8 cellular contexts compared by ENCODE assay signal in the genomic region with DNA sequence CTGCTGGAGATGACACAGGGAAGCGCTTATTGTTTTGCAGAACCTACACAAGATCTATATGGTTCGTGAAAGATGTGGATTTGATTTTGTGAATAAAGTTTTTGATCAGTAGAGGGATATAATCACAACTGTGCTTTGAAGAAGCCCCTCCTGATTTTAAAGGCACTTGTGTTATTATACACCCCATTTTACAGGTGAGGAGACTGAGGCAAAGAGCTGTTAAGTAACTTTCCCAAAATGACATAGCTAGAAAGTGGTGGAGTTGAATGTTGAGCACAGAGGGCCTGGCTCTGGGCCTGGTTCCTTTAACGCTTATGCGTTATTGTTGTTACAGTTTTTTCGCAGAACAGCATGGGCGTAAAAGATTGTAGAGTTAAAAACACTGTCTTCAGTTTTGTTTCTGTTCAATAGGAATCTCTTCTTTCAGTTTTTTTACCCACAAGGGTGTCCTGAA. TPM values are rescaled to one million over a fixed set of nuclear protein-coding genes. Genes with fewer than 3 reads are reported as not detected.
DNase-seq lines count a peak whose midpoint lies in the region; ATAC-seq and TF ChIP-seq lines count a peak whose summit lies in the region.

No MANE protein-coding gene starts in this region.

- H3K27me3 Mint-ChIP-seq in activated CD4-positive, alpha-beta T cell treated with anti-CD3 and anti-CD28 coated beads, Interleukin-2, amount 10 ng/mL, durations not matched to agents 24 days and 14 days: no peaks in the 10 kb centered on the region
- H3K27me3 Mint-ChIP-seq in activated naive CD8-positive, alpha-beta T cell treated with anti-CD3 and anti-CD28 coated beads for 36 hours: no peaks in the 10 kb centered on the region

- H3K9me3 Mint-ChIP-seq in activated CD4-positive, alpha-beta T cell treated with anti-CD3 and anti-CD28 coated beads, Interleukin-2, amount 10 ng/mL, durations not matched to agents 24 days and 14 days: no peaks in the 10 kb centered on the region
- no peaks in the 10 kb centered on the region for H3K9me3 Mint-ChIP-seq in activated naive CD8-positive, alpha-beta T cell treated with anti-CD3 and anti-CD28 coated beads for 36 hours

- WGBS in testis, 2 donors: 14 to 18% methylated on average over 6 of the region's 6 CpGs

- no peak for TF ChIP-seq POLR2A in testis (IDR thresholded peaks at IDR 0.05)

- H3K4me3 ChIP-seq in kidney epithelial cell (ENCODE audit: low read depth, low read length): peak overlapping the region; percentile 69
- H3K4me3 ChIP-seq in testis: peak overlapping the region; percentile 66 to 80

- H3K4me3 Mint-ChIP-seq in activated CD4-positive, alpha-beta T cell treated with anti-CD3 and anti-CD28 coated beads, Interleukin-2, amount 10 ng/mL, durations not matched to agents 24 days and 14 days: peak overlapping the region; percentile 93
- H3K4me3 Mint-ChIP-seq in activated naive CD8-positive, alpha-beta T cell treated with anti-CD3 and anti-CD28 coated beads for 36 hours: peak overlapping the region; percentile 94

- TF ChIP-seq CTCF in kidney epithelial cell (IDR thresholded peaks at IDR 0.05; ENCODE audit: insufficient read depth, low read length, poor library complexity, severe bottlenecking): no peak
- TF ChIP-seq CTCF in testis (IDR thresholded peaks at IDR 0.05): no peak

- H3K36me3 Mint-ChIP-seq in activated CD4-positive, alpha-beta T cell treated with anti-CD3 and anti-CD28 coated beads, Interleukin-2, amount 10 ng/mL, durations not matched to agents 24 days and 14 days (ENCODE audit: low read depth): peaks cover 5% of the 10 kb centered on the region
- peaks cover 9% of the 10 kb centered on the region for H3K36me3 Mint-ChIP-seq in activated naive CD8-positive, alpha-beta T cell treated with anti-CD3 and anti-CD28 coated beads for 36 hours

- peak overlapping the region; percentile 98 for H3K27ac Mint-ChIP-seq in activated CD4-positive, alpha-beta T cell treated with anti-CD3 and anti-CD28 coated beads, Interleukin-2, amount 10 ng/mL, durations not matched to agents 24 days and 14 days
- peak overlapping the region; percentile 95 for H3K27ac Mint-ChIP-seq in activated naive CD8-positive, alpha-beta T cell treated with anti-CD3 and anti-CD28 coated beads for 36 hours

- no peaks in the 10 kb centered on the region for H3K9me3 ChIP-seq in testis

- ATAC-seq in GM19467 (IDR thresholded peaks at IDR 0.05; ENCODE audit: unreplicated experiment) (no peak), GM18907 (IDR thresholded peaks at IDR 0.05; ENCODE audit: unreplicated experiment) (no peak)

- H3K4me1 ChIP-seq in testis: peaks cover 16% of the 10 kb centered on the region

- no peak for DNase-seq in activated CD4-positive, alpha-beta T cell treated with anti-CD3 and anti-CD28 coated beads, Interleukin-2, amount 10 ng/mL, durations not matched to agents 24 days and 14 days
- no peak for DNase-seq in activated CD4-positive, alpha-beta T cell treated with anti-CD3 and anti-CD28 coated beads for 1 hour
- no peak for DNase-seq in activated naive CD8-positive, alpha-beta T cell treated with anti-CD3 and anti-CD28 coated beads for 36 hours
- no peak for DNase-seq in kidney epithelial cell (ENCODE audit: low read depth)
- no peak for DNase-seq in testis
- no peak for DNase-seq in stimulated activated CD4-positive, alpha-beta T cell treated with anti-CD3 and anti-CD28 coated beads, Interleukin-4, amount 100 ng/mL, for 1 hour

- intact Hi-C loops in activated CD4-positive, alpha-beta T cell treated with anti-CD3 and anti-CD28 coated beads, Interleukin-2, amount 10 ng/mL, durations not matched to agents 24 days and 14 days (cut with micrococcal nuclease): loop anchor here (1.0 kb wide), 2 partner anchors 19 to 33 kb away; no protein-coding TSS in a partner anchor
- intact Hi-C loops in testis (cut with DNase I; ENCODE audit: low total_unique reads): no loop called here

- H3K27me3 ChIP-seq in kidney epithelial cell (ENCODE audit: control insufficient read depth, insufficient read depth, low read length): no peaks in the 10 kb centered on the region
- no peaks in the 10 kb centered on the region for H3K27me3 ChIP-seq in testis

- peak overlapping the region; percentile 83 to 98 for H3K27ac ChIP-seq in testis

- H3K4me1 Mint-ChIP-seq in activated CD4-positive, alpha-beta T cell treated with anti-CD3 and anti-CD28 coated beads, Interleukin-2, amount 10 ng/mL, durations not matched to agents 24 days and 14 days: peaks cover 36% of the 10 kb centered on the region
- peaks cover 35% of the 10 kb centered on the region for H3K4me1 Mint-ChIP-seq in activated naive CD8-positive, alpha-beta T cell treated with anti-CD3 and anti-CD28 coated beads for 36 hours

- H3K36me3 ChIP-seq in kidney epithelial cell (ENCODE audit: control insufficient read depth, insufficient read depth, low read length) (no peaks in the 10 kb centered on the region), testis (ENCODE audit: low read depth, missing control alignments) (no peaks in the 10 kb centered on the region)

RNA-seq across cellular contexts. Expression of a gene that starts 1.4 kb away (rescaled TPM):
- 19.4 and 19.7 TPM in 2 replicates for total RNA-seq in activated CD4-positive, alpha-beta T cell treated with anti-CD3 and anti-CD28 coated beads, Interleukin-2, amount 10 ng/mL, durations not matched to agents 24 days and 14 days
- total RNA-seq in activated naive CD8-positive, alpha-beta T cell treated with anti-CD3 and anti-CD28 coated beads for 36 hours: 10 to 100 TPM; 19.2 to 19.9 TPM
- total RNA-seq in kidney epithelial cell (13.7 and 15.7 TPM in 2 replicates), testis (10 to 100 TPM; 28.8 to 30.4 TPM)
- 21.8 TPM for polyA plus RNA-seq in testis (ENCODE audit: insufficient read depth, low read depth, low replicate concordance)
